8 cellular contexts compared by ENCODE assay signal in the genomic region with DNA sequence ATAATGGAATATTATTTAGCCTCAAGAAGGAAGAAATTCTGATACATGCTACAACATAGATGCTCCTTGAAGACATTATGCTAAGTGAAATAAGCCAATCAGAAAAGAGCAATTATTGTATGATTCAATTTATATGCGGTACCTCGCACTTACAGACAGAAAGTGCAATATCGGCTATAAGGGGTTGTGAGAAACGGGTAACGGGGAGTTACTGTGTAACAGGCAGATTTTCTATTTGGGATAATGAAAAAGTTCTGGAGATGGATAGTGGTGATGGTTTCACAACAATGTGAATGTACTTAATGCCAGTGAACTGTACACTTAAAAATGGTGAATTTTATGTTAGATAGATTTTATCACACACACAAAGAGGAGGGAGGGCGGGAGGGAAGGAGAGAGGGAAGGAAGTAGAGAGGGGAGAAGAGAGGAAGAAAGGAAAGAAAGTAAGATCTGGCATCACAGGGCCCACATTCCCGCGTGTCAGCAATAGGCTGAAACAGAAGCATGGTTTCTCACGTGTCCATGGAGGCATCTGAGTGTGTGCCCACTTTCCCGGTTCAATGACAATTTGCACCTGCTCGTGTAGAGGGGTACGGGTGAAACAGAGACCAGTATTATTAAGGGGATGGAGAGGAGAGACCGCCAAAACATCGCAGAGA. TPM values are rescaled to one million over a fixed set of nuclear protein-coding genes. Genes with fewer than 3 reads are reported as not detected.
DNase-seq lines count a peak whose midpoint lies in the region; ATAC-seq and TF ChIP-seq lines count a peak whose summit lies in the region.

No MANE protein-coding gene starts in this region.

- no peak for ATAC-seq in stimulated activated naive CD8-positive, alpha-beta T cell treated with anti-CD3 and anti-CD28 coated beads, Interleukin-15, Interleukin-2, amounts not matched to agents 100 U/mL and 50 U/mL, for 24 hours
- ATAC-seq in activated CD8-positive, alpha-beta T cell treated with anti-CD3 and anti-CD28 coated beads for 36 hours, result no peak

- H3K27ac Mint-ChIP-seq in stimulated activated naive CD8-positive, alpha-beta T cell treated with anti-CD3 and anti-CD28 coated beads, Interleukin-15, Interleukin-2, amounts not matched to agents 100 ng/mL and 50 ng/mL, for 24 hours, result peak overlapping the region; percentile 95
- H3K27ac Mint-ChIP-seq in activated CD8-positive, alpha-beta T cell treated with anti-CD3 and anti-CD28 coated beads for 36 hours, result peak overlapping the region; percentile 96

- H3K36me3 ChIP-seq in right atrium auricular region (no peaks in the 10 kb centered on the region), skeletal muscle satellite cell (ENCODE audit: insufficient read depth, low read length) (no peaks in the 10 kb centered on the region)

- intact Hi-C loops in activated CD8-positive, alpha-beta T cell treated with anti-CD3 and anti-CD28 coated beads for 36 hours (cut with micrococcal nuclease), result no loop called here

- peak overlapping the region; percentile 65 to 68 for H3K4me3 ChIP-seq in right atrium auricular region
- peak overlapping the region; percentile 79 for H3K4me3 ChIP-seq in skeletal muscle satellite cell (ENCODE audit: low read length)

- H3K36me3 Mint-ChIP-seq in stimulated activated naive CD8-positive, alpha-beta T cell treated with anti-CD3 and anti-CD28 coated beads, Interleukin-15, Interleukin-2, amounts not matched to agents 100 ng/mL and 50 ng/mL, for 24 hours (ENCODE audit: low read depth), result peaks cover 9% of the 10 kb centered on the region
- peaks cover 15% of the 10 kb centered on the region for H3K36me3 Mint-ChIP-seq in activated CD8-positive, alpha-beta T cell treated with anti-CD3 and anti-CD28 coated beads for 36 hours (ENCODE audit: low read depth)

- H3K9me3 Mint-ChIP-seq in stimulated activated naive CD8-positive, alpha-beta T cell treated with anti-CD3 and anti-CD28 coated beads, Interleukin-15, Interleukin-2, amounts not matched to agents 100 ng/mL and 50 ng/mL, for 24 hours, result no peaks in the 10 kb centered on the region
- H3K9me3 Mint-ChIP-seq in activated CD8-positive, alpha-beta T cell treated with anti-CD3 and anti-CD28 coated beads for 36 hours, result no peaks in the 10 kb centered on the region

- H3K4me3 Mint-ChIP-seq in stimulated activated naive CD8-positive, alpha-beta T cell treated with anti-CD3 and anti-CD28 coated beads, Interleukin-15, Interleukin-2, amounts not matched to agents 100 ng/mL and 50 ng/mL, for 24 hours, result peak overlapping the region; percentile 91
- peak overlapping the region; percentile 84 for H3K4me3 Mint-ChIP-seq in activated CD8-positive, alpha-beta T cell treated with anti-CD3 and anti-CD28 coated beads for 36 hours

- no peaks in the 10 kb centered on the region for H3K27me3 Mint-ChIP-seq in stimulated activated naive CD8-positive, alpha-beta T cell treated with anti-CD3 and anti-CD28 coated beads, Interleukin-15, Interleukin-2, amounts not matched to agents 100 ng/mL and 50 ng/mL, for 24 hours
- no peaks in the 10 kb centered on the region for H3K27me3 Mint-ChIP-seq in activated CD8-positive, alpha-beta T cell treated with anti-CD3 and anti-CD28 coated beads for 36 hours

- H3K4me2 ChIP-seq in skeletal muscle satellite cell (ENCODE audit: low read length), result peak overlapping the region; percentile 87

- H3K27me3 ChIP-seq in right atrium auricular region (no peaks in the 10 kb centered on the region), skeletal muscle satellite cell (ENCODE audit: control insufficient read depth, insufficient read depth, low read length) (no peaks in the 10 kb centered on the region)

- no peak for DNase-seq in stimulated activated naive CD8-positive, alpha-beta T cell treated with anti-CD3 and anti-CD28 coated beads, Interleukin-15, Interleukin-2, amounts not matched to agents 100 U/mL and 50 U/mL, for 24 hours
- no peak for DNase-seq in activated CD8-positive, alpha-beta T cell treated with anti-CD3 and anti-CD28 coated beads for 36 hours
- DNase-seq in right atrium auricular region (ENCODE audit: low spot score) (no peak), GDM1 (lab: John Stamatoyannopoulos, UW) (no peak), Ammon's horn (ENCODE audit: low spot score) (no peak)
- DNase-seq in activated CD8-positive, alpha-beta memory T cell treated with anti-CD3 and anti-CD28 coated beads for 24 hours, result no peak

- no peak for TF ChIP-seq CTCF in activated CD8-positive, alpha-beta T cell treated with anti-CD3 and anti-CD28 coated beads for 36 hours (IDR thresholded peaks at IDR 0.05)
- TF ChIP-seq CTCF in right atrium auricular region (IDR thresholded peaks at IDR 0.05), result no peak

- H3K9me3 ChIP-seq in right atrium auricular region, result no peaks in the 10 kb centered on the region
- H3K9me3 ChIP-seq in skeletal muscle satellite cell (replicated peaks; ENCODE audit: low read length), result no peaks in the 10 kb centered on the region

- H3K4me1 ChIP-seq in right atrium auricular region (peaks cover 0 to 11% of the 10 kb centered on the region in 2 donors), skeletal muscle satellite cell (ENCODE audit: control insufficient read depth, insufficient read depth, low read length) (peaks cover 7% of the 10 kb centered on the region)

- CTCF ChIA-PET in activated CD8-positive, alpha-beta T cell treated with anti-CD3 and anti-CD28 coated beads for 36 hours (lab: Charles Lee), result interaction anchor here (0.6 to 3.1 kb wide), 13 partner anchors 14 to 559 kb away, joined by 3 to 15 read pairs (median 4); a partner anchor contains a TSS

- H3K4me1 Mint-ChIP-seq in stimulated activated naive CD8-positive, alpha-beta T cell treated with anti-CD3 and anti-CD28 coated beads, Interleukin-15, Interleukin-2, amounts not matched to agents 100 ng/mL and 50 ng/mL, for 24 hours (ENCODE audit: low read depth), result peaks cover 34% of the 10 kb centered on the region
- peaks cover 22% of the 10 kb centered on the region for H3K4me1 Mint-ChIP-seq in activated CD8-positive, alpha-beta T cell treated with anti-CD3 and anti-CD28 coated beads for 36 hours (ENCODE audit: low read depth)

- POLR2A ChIA-PET in activated CD8-positive, alpha-beta T cell treated with anti-CD3 and anti-CD28 coated beads for 36 hours (lab: Charles Lee), result interaction anchor here (0.7 to 2.1 kb wide), 21 partner anchors 9 to 218 kb away, joined by 3 to 12 read pairs (median 4); a partner anchor contains a TSS

- peak overlapping the region; percentile 85 for H3K9ac ChIP-seq in skeletal muscle satellite cell (ENCODE audit: low read depth, low read length)

- peak overlapping the region; percentile 90 to 93 for H3K27ac ChIP-seq in right atrium auricular region

RNA-seq across cellular contexts. Expression of a gene that starts 0.7 kb away (rescaled TPM):
- total RNA-seq in activated CD8-positive, alpha-beta T cell treated with anti-CD3 and anti-CD28 coated beads for 36 hours, result 10 to 100 TPM; 45.2 to 53.6 TPM
- total RNA-seq in right atrium auricular region, result 10 to 100 TPM; 19.3 to 26.7 TPM
- total RNA-seq in skeletal muscle satellite cell (2012; rRNA removed), result 5.5 and 7.1 TPM in 2 replicates
